21 cellular contexts compared by ENCODE assay signal in genomic region chr4:6388713-6389112, GRCh38.
"Had no signal": no experiment of that assay in that cellular context is flagged by ENCODE, and none has a peak within 500 bp of the region (broad histone marks: within the 10 kb centered on the region; RNA-seq: fewer than 3 reads in every experiment).

No MANE protein-coding gene starts in this region.

- FAIRE-seq: colon had no signal

- H3K27me3 Mint-ChIP-seq: dendritic cell treated with granulocyte-macrophage colony-stimulating factor and Interleukin-4, amounts not matched to agents 40 ng/mL and 50 ng/mL, for 4 days had no signal

- H3K4me1 Mint-ChIP-seq: naive B cell had no signal

- H3K4me3 ChIP-seq: esophagus squamous epithelium, gastroesophageal sphincter, left lung, lower lobe of right lung, sigmoid colon, skin epidermis, stomach, thoracic aorta, transverse colon had no signal

- H3K36me3 Mint-ChIP-seq: memory B cell, naive B cell had no signal

- H3K9me3 ChIP-seq: esophagus squamous epithelium, gastroesophageal sphincter, left lung, lower lobe of right lung, neutrophil, sigmoid colon, stomach, thoracic aorta, transverse colon had no signal

- H3K4me1 ChIP-seq: left lung, lower lobe of right lung, sigmoid colon, transverse colon had no signal

- H3K27ac ChIP-seq: esophagus squamous epithelium, gastroesophageal sphincter, left lung, lower lobe of right lung, neutrophil, sigmoid colon, skin epidermis, stomach, thoracic aorta, transverse colon had no signal

- H3K9me3 Mint-ChIP-seq: dendritic cell treated with granulocyte-macrophage colony-stimulating factor and Interleukin-4, amounts not matched to agents 40 ng/mL and 50 ng/mL, for 4 days; memory B cell; naive B cell; nephron had no signal

- DNase-seq: esophagus squamous epithelium; foreskin fibroblast; glutamatergic neuron; islet precursor cell; lower lobe of right lung; midbrain; naive B cell; sigmoid colon; stimulated activated CD4-positive, alpha-beta T cell treated with anti-CD3 and anti-CD28 coated beads, Interleukin-2, amount 100 ng/mL, for 24 hours; stimulated activated naive CD4-positive, alpha-beta T cell; stomach; transverse colon had no signal

- H3K27ac Mint-ChIP-seq: dendritic cell treated with granulocyte-macrophage colony-stimulating factor and Interleukin-4, amounts not matched to agents 40 ng/mL and 50 ng/mL, for 4 days; memory B cell; naive B cell; nephron had no signal

- H3K36me3 ChIP-seq: esophagus squamous epithelium, gastroesophageal sphincter, left lung, lower lobe of right lung, neutrophil, sigmoid colon, stomach, thoracic aorta, transverse colon had no signal

- H3K4me3 Mint-ChIP-seq: dendritic cell treated with granulocyte-macrophage colony-stimulating factor and Interleukin-4, amounts not matched to agents 40 ng/mL and 50 ng/mL, for 4 days; memory B cell; naive B cell; nephron had no signal

- ATAC-seq: gastroesophageal sphincter, left lung, lower lobe of right lung had no signal
